Comparison of ENCODE assay signal across 1 cellular context in genomic region chr5:172076783-172077244, GRCh38.
A peak's percentile ranks its signal among the peaks of the same experiment; 100 is the strongest.
TF ChIP-seq lines count a peak whose summit lies in the region.

No MANE protein-coding gene starts in this region.

TF ChIP-seq in H1, 55 proteins besides CTCF, POLR2A, EP300 and RAD21 (continued from another document):
- no peak for TF ChIP-seq KDM5A (IDR thresholded peaks at IDR 0.05; ENCODE audit: low read length)
- TF ChIP-seq CBX8 (IDR thresholded peaks at IDR 0.05; ENCODE audit: borderline replicate concordance, low read depth, low read length): no peak
- no peak for TF ChIP-seq GABPA (IDR thresholded peaks at IDR 0.05; ENCODE audit: borderline replicate concordance, insufficient read depth, low read length)
- no peak for TF ChIP-seq KDM4A (IDR thresholded peaks at IDR 0.05; ENCODE audit: low read depth, low read length, severe bottlenecking)
- TF ChIP-seq POU5F1 (IDR thresholded peaks at IDR 0.05; ENCODE audit: low read depth, low read length): no peak
- no peak for TF ChIP-seq BRCA1 (IDR thresholded peaks at IDR 0.05; ENCODE audit: low read depth, low read length)
- peak; percentile 88 for TF ChIP-seq MAX (IDR thresholded peaks at IDR 0.05)
- no peak for TF ChIP-seq SP2 (IDR thresholded peaks at IDR 0.05; ENCODE audit: low read length)
- no peak for TF ChIP-seq CHD2 (IDR thresholded peaks at IDR 0.05; ENCODE audit: low read length)
- no peak for TF ChIP-seq BACH1 (IDR thresholded peaks at IDR 0.05; ENCODE audit: low read length)
- TF ChIP-seq TCF12 (IDR thresholded peaks at IDR 0.05; ENCODE audit: low read depth, low read length): no peak
- TF ChIP-seq E2F6 (IDR thresholded peaks at IDR 0.05): no peak
- peak; percentile 78 for TF ChIP-seq SAP30 (IDR thresholded peaks at IDR 0.05; ENCODE audit: insufficient read depth, insufficient replicate concordance, low read length)
- TF ChIP-seq RBBP5 (IDR thresholded peaks at IDR 0.05; ENCODE audit: borderline replicate concordance, low read depth, low read length): no peak
- no peak for TF ChIP-seq KDM1A (IDR thresholded peaks at IDR 0.05; ENCODE audit: borderline replicate concordance, low read length)
- TF ChIP-seq USF2 (IDR thresholded peaks at IDR 0.05; ENCODE audit: low read length): no peak
- TF ChIP-seq CBX5 (IDR thresholded peaks at IDR 0.05; ENCODE audit: low read depth, low read length): no peak
- TF ChIP-seq TEAD4 (IDR thresholded peaks at IDR 0.05; ENCODE audit: low read depth, low read length): peak; percentile 91
- TF ChIP-seq TAF7 (optimal IDR thresholded peaks at IDR 0.05; ENCODE audit: borderline replicate concordance, low read depth, low read length): no peak
- TF ChIP-seq ATF3 (IDR thresholded peaks at IDR 0.05; ENCODE audit: insufficient read depth, low read depth, low read length): no peak
- TF ChIP-seq EGR1 (IDR thresholded peaks at IDR 0.05; ENCODE audit: borderline replicate concordance, low read depth, low read length): no peak
- TF ChIP-seq TBP (IDR thresholded peaks at IDR 0.05; ENCODE audit: low read depth, low read length): no peak
- TF ChIP-seq EZH2 (IDR thresholded peaks at IDR 0.05; ENCODE audit: low read depth, low read length, severe bottlenecking): no peak
- TF ChIP-seq CREB1 (IDR thresholded peaks at IDR 0.05): no peak
